ENCODE assay signal across 15 cellular contexts in genomic region chr17:34437188-34437587, GRCh38.
"Had no signal": no experiment of that assay in that cellular context is flagged by ENCODE, and none has a peak within 500 bp of the region (broad histone marks: within the 10 kb centered on the region; RNA-seq: fewer than 3 reads in every experiment).

No MANE protein-coding gene starts in this region.

- DNase-seq: IMR-90, Karpas-422, KG1, MG63, NCI-H1092 treated with DMSO at 0.1 percent for 48 hours, NCI-H1436, NCI-H187, NCI-H2029, NCI-H2081 treated with DMSO at 0.1 percent for 48 hours, NCI-H2171, NCI-H226, NCI-H446, NCI-H510A, Right ventricle myocardium superior, SIG-M5 had no signal
